Comparison of ENCODE assay signal across 21 cellular contexts in genomic region chr17:60646701-60647100, GRCh38. TPM values are rescaled to one million over a fixed set of nuclear protein-coding genes. Genes with fewer than 3 reads are reported as not detected.
DNase-seq lines count a peak whose midpoint lies in the region; ATAC-seq, FAIRE-seq and TF ChIP-seq lines count a peak whose summit lies in the region.
"Had no signal": no experiment of that assay in that cellular context is flagged by ENCODE, and none has a peak within 500 bp of the region (broad histone marks: within the 10 kb centered on the region; RNA-seq: fewer than 3 reads in every experiment).

No MANE protein-coding gene starts in this region.

- no peak for TF ChIP-seq POLR2A in K562 (conservative IDR thresholded peaks at IDR 0.05)

- no peak for DNase-seq in activated naive CD4-positive, alpha-beta T cell treated with anti-CD3 and anti-CD28 coated beads, Interleukin-2, amount 10 ng/mL, durations not matched to agents 7 days and 5 days
- DNase-seq in K562 (ENCODE audit: extremely low read depth in 1 of 4, low spot score in 3 of 4), result no peak
- DNase-seq in nephron progenitor cell, result no peak
- no peak for DNase-seq in activated CD8-positive, alpha-beta memory T cell treated with anti-CD3 and anti-CD28 coated beads, Interleukin-2, amount 10 ng/mL, durations not matched to agents 7 days and 5 days
- DNase-seq in T-cell, result no peak
- DNase-seq: AML-193; CD4-positive, alpha-beta T cell; COR-L47; HCEC 1CT; NCI-H1092; NCI-H1694 treated with DMSO at 0.1 percent for 48 hours; NCI-H524 treated with DMSO at 0.1 percent for 48 hours; NCI-H82; NK-92 treated with Interleukin-12 subunit alpha and Interleukin-12 subunit beta, amount 100 ng/mL, for 24 hours; PC-3 had no signal

- TF ChIP-seq RAD21 in K562 (CRISPR knock-in tag; conservative IDR thresholded peaks at IDR 0.05 in 1 of 2, IDR thresholded peaks at IDR 0.05 in 1 of 2), result no peak

- H3K36me3 ChIP-seq in K562 (ENCODE audit: control insufficient read depth, insufficient read depth, low read length), result peaks cover 30% of the 10 kb centered on the region; the same call in 2 of the 3 replicates

- peaks cover 17% of the 10 kb centered on the region for H3K36me3 Mint-ChIP-seq in activated naive CD4-positive, alpha-beta T cell treated with anti-CD3 and anti-CD28 coated beads, Interleukin-2, amount 50 U/mL, for 24 hours
- H3K36me3 Mint-ChIP-seq in activated naive CD4-positive, alpha-beta T cell treated with anti-CD3 and anti-CD28 coated beads, Interleukin-2, amount 10 ng/mL, durations not matched to agents 7 days and 5 days, result peaks cover 26% of the 10 kb centered on the region
- H3K36me3 Mint-ChIP-seq in nephron progenitor cell (ENCODE audit: low read depth) (peaks cover 38% of the 10 kb centered on the region), T-cell (peaks cover 31% of the 10 kb centered on the region)
- peaks cover 25% of the 10 kb centered on the region for H3K36me3 Mint-ChIP-seq in activated CD8-positive, alpha-beta memory T cell treated with anti-CD3 and anti-CD28 coated beads, Interleukin-2, amount 10 ng/mL, durations not matched to agents 7 days and 5 days

- no peak overlapping the region for H3K4me2 ChIP-seq in K562 (ENCODE audit: insufficient read depth, low read length)
- H3K4me2 ChIP-seq: BLaER1 treated with 17β-estradiol and CSF1 and Interleukin-3, amounts not matched to agents 10 nM and 100 nM had no signal

- POLR2A ChIA-PET in K562 (lab: Yijun Ruan, JAX), result interaction anchor here (1.0 to 1.1 kb wide), 2 partner anchors 14 to 390 kb away, joined by 3 read pairs; no protein-coding TSS in a partner anchor
- POLR2A ChIA-PET in T-cell (lab: Charles Lee), result no interaction called here

- H3K27me3 ChIP-seq in K562 (ENCODE audit: control insufficient read depth in 2 of 2, insufficient read depth in 2 of 2, low read length in 2 of 2), result no peaks in the 10 kb centered on the region
- H3K27me3 ChIP-seq: BLaER1 treated with 17β-estradiol and CSF1 and Interleukin-3, amounts not matched to agents 10 nM and 100 nM had no signal

- H3K4me3 Mint-ChIP-seq in activated naive CD4-positive, alpha-beta T cell treated with anti-CD3 and anti-CD28 coated beads, Interleukin-2, amount 50 U/mL, for 24 hours, result no peak overlapping the region
- no peak overlapping the region for H3K4me3 Mint-ChIP-seq in activated naive CD4-positive, alpha-beta T cell treated with anti-CD3 and anti-CD28 coated beads, Interleukin-2, amount 10 ng/mL, durations not matched to agents 7 days and 5 days
- H3K4me3 Mint-ChIP-seq in nephron progenitor cell (no peak overlapping the region), T-cell (no peak overlapping the region)
- no peak overlapping the region for H3K4me3 Mint-ChIP-seq in activated CD8-positive, alpha-beta memory T cell treated with anti-CD3 and anti-CD28 coated beads, Interleukin-2, amount 10 ng/mL, durations not matched to agents 7 days and 5 days
- H3K4me3 Mint-ChIP-seq: CD4-positive, alpha-beta T cell; IgD-negative memory B cell had no signal

- H3K9me1 ChIP-seq in K562 (ENCODE audit: control insufficient read depth, insufficient read depth, low read length), result no peaks in the 10 kb centered on the region

- ATAC-seq in K562 (no peak), HG03175 (IDR thresholded peaks at IDR 0.05; ENCODE audit: unreplicated experiment) (no peak), GM21526 (IDR thresholded peaks at IDR 0.05; ENCODE audit: low FRiP score, unreplicated experiment) (no peak), T-cell (replicated peaks in 1 of 4) (no peak)
- no peak for ATAC-seq in activated CD8-positive, alpha-beta memory T cell treated with anti-CD3 and anti-CD28 coated beads, Interleukin-2, amount 10 ng/mL, durations not matched to agents 7 days and 5 days
- ATAC-seq: PC-3 had no signal

- no peak overlapping the region for H3K9ac ChIP-seq in K562 (ENCODE audit: insufficient read depth in 1 of 2, low read depth in 2 of 2, low read length in 2 of 2)

- no peak for TF ChIP-seq EP300 in K562 (IDR thresholded peaks at IDR 0.05; ENCODE audit: low read length)

- BruUV-seq in K562 (replicated peaks; lab: Mats Ljungman, UMichigan), result no TSS peak

- in situ Hi-C loops in K562 (cut with MboI), result loop anchor here (10.0 kb wide), 1 partner anchor 542 kb away; no protein-coding TSS in a partner anchor

- WGBS in K562 (ENCODE audit: insufficient coverage, low coverage, missing lambda C conversion rate), result 73% methylated on average over 3 of the region's 3 CpGs

- H3K9me3 ChIP-seq in K562 (replicated peaks; ENCODE audit: control insufficient read depth, insufficient read depth, low read depth, low read length), result no peaks in the 10 kb centered on the region
- H3K9me3 ChIP-seq: BLaER1 treated with 17β-estradiol and CSF1 and Interleukin-3, amounts not matched to agents 10 nM and 100 nM had no signal

- peaks cover 7% of the 10 kb centered on the region; the same call in 2 of the 3 replicates for H3K79me2 ChIP-seq in K562 (ENCODE audit: control insufficient read depth, insufficient read depth, low read length)

- H3K27ac Mint-ChIP-seq in activated naive CD4-positive, alpha-beta T cell treated with anti-CD3 and anti-CD28 coated beads, Interleukin-2, amount 50 U/mL, for 24 hours, result peak overlapping the region; percentile 59
- H3K27ac Mint-ChIP-seq in activated naive CD4-positive, alpha-beta T cell treated with anti-CD3 and anti-CD28 coated beads, Interleukin-2, amount 10 ng/mL, durations not matched to agents 7 days and 5 days, result no peak overlapping the region
- H3K27ac Mint-ChIP-seq in nephron progenitor cell (peak overlapping the region; percentile 51), T-cell (no peak overlapping the region)
- H3K27ac Mint-ChIP-seq in activated CD8-positive, alpha-beta memory T cell treated with anti-CD3 and anti-CD28 coated beads, Interleukin-2, amount 10 ng/mL, durations not matched to agents 7 days and 5 days, result no peak overlapping the region
- H3K27ac Mint-ChIP-seq: CD4-positive, alpha-beta T cell; IgD-negative memory B cell had no signal

- TF ChIP-seq CTCF in K562 (IDR thresholded peaks at IDR 0.05 in 2 of 3, conservative IDR thresholded peaks at IDR 0.05 in 1 of 3; ENCODE audit: insufficient read depth in 2 of 3, low read depth in 1 of 3, low read length in 3 of 3) (no peak), nephron progenitor cell (IDR thresholded peaks at IDR 0.05) (no peak)

- FAIRE-seq in K562 (lab: Jason Lieb, UNC), result no peak
- FAIRE-seq: H1 had no signal

- CTCF ChIA-PET in activated naive CD4-positive, alpha-beta T cell treated with anti-CD3 and anti-CD28 coated beads, Interleukin-2, amount 10 ng/mL, durations not matched to agents 7 days and 5 days (lab: Charles Lee), result no interaction called here
- CTCF ChIA-PET in K562 (lab: Yijun Ruan, JAX; ENCODE audit: low intra/inter-chr PET ratio), result no interaction called here
- CTCF ChIA-PET in activated CD8-positive, alpha-beta memory T cell treated with anti-CD3 and anti-CD28 coated beads, Interleukin-2, amount 10 ng/mL, durations not matched to agents 7 days and 5 days (lab: Charles Lee), result interaction anchor here (1.1 to 1.2 kb wide), 3 partner anchors 9 to 415 kb away, joined by 3 read pairs; no protein-coding TSS in a partner anchor
- CTCF ChIA-PET in T-cell (lab: Charles Lee), result no interaction called here

- H3K4me3 ChIP-seq in K562, result no peak overlapping the region
- H3K4me3 ChIP-seq: BLaER1 treated with 17β-estradiol and CSF1 and Interleukin-3, amounts not matched to agents 10 nM and 100 nM had no signal

- no peak overlapping the region for H2AFZ ChIP-seq in K562 (ENCODE audit: low read depth, low read length)

- intact Hi-C loops in K562 (cut with micrococcal nuclease), result no loop called here

- peaks cover 16% of the 10 kb centered on the region for H3K4me1 Mint-ChIP-seq in activated naive CD4-positive, alpha-beta T cell treated with anti-CD3 and anti-CD28 coated beads, Interleukin-2, amount 50 U/mL, for 24 hours
- H3K4me1 Mint-ChIP-seq in activated naive CD4-positive, alpha-beta T cell treated with anti-CD3 and anti-CD28 coated beads, Interleukin-2, amount 10 ng/mL, durations not matched to agents 7 days and 5 days, result peaks cover 7% of the 10 kb centered on the region
- H3K4me1 Mint-ChIP-seq in nephron progenitor cell (peaks cover 4% of the 10 kb centered on the region), T-cell (peaks cover 18 to 27% (median 19%) of the 10 kb centered on the region in 3 donors)
- peaks cover 6% of the 10 kb centered on the region for H3K4me1 Mint-ChIP-seq in activated CD8-positive, alpha-beta memory T cell treated with anti-CD3 and anti-CD28 coated beads, Interleukin-2, amount 10 ng/mL, durations not matched to agents 7 days and 5 days

- no peaks in the 10 kb centered on the region for H4K20me1 ChIP-seq in K562 (replicated peaks; ENCODE audit: control insufficient read depth, insufficient read depth, low read length)

- H3K9me3 Mint-ChIP-seq in activated naive CD4-positive, alpha-beta T cell treated with anti-CD3 and anti-CD28 coated beads, Interleukin-2, amount 50 U/mL, for 24 hours, result no peaks in the 10 kb centered on the region
- no peaks in the 10 kb centered on the region for H3K9me3 Mint-ChIP-seq in activated naive CD4-positive, alpha-beta T cell treated with anti-CD3 and anti-CD28 coated beads, Interleukin-2, amount 10 ng/mL, durations not matched to agents 7 days and 5 days
- no peaks in the 10 kb centered on the region for H3K9me3 Mint-ChIP-seq in nephron progenitor cell
- H3K9me3 Mint-ChIP-seq in activated CD8-positive, alpha-beta memory T cell treated with anti-CD3 and anti-CD28 coated beads, Interleukin-2, amount 10 ng/mL, durations not matched to agents 7 days and 5 days (ENCODE audit: low read depth), result no peaks in the 10 kb centered on the region
- no peaks in the 10 kb centered on the region for H3K9me3 Mint-ChIP-seq in T-cell
- H3K9me3 Mint-ChIP-seq: CD4-positive, alpha-beta T cell; IgD-negative memory B cell had no signal

- H3K27me3 Mint-ChIP-seq in activated naive CD4-positive, alpha-beta T cell treated with anti-CD3 and anti-CD28 coated beads, Interleukin-2, amount 50 U/mL, for 24 hours, result no peaks in the 10 kb centered on the region
- no peaks in the 10 kb centered on the region for H3K27me3 Mint-ChIP-seq in activated naive CD4-positive, alpha-beta T cell treated with anti-CD3 and anti-CD28 coated beads, Interleukin-2, amount 10 ng/mL, durations not matched to agents 7 days and 5 days
- H3K27me3 Mint-ChIP-seq in nephron progenitor cell (ENCODE audit: low read depth, poor library complexity), result no peaks in the 10 kb centered on the region
- no peaks in the 10 kb centered on the region for H3K27me3 Mint-ChIP-seq in activated CD8-positive, alpha-beta memory T cell treated with anti-CD3 and anti-CD28 coated beads, Interleukin-2, amount 10 ng/mL, durations not matched to agents 7 days and 5 days
- H3K27me3 Mint-ChIP-seq in T-cell, result no peaks in the 10 kb centered on the region
- H3K27me3 Mint-ChIP-seq: CD4-positive, alpha-beta T cell; IgD-negative memory B cell had no signal

- H3K4me1 ChIP-seq in K562 (replicated peaks in 1 of 2; ENCODE audit: control insufficient read depth in 2 of 2, insufficient read depth in 2 of 2, low read length in 2 of 2), result no peaks in the 10 kb centered on the region

- no peak overlapping the region for H3K27ac ChIP-seq in K562 (ENCODE audit: extremely low read depth, low read depth, low read length)

RNA-seq across cellular contexts. Expression of gene BCAS3, which starts 30.9 kb away (rescaled TPM):
- 73.8 and 85.5 TPM in 2 replicates for total RNA-seq in K562 (2011; cell fraction: chromatin; rRNA removed; ENCODE audit: low replicate concordance)
- 37.0 and 52.4 TPM in 2 replicates for total RNA-seq in K562 (2011; cell fraction: nucleolus; rRNA removed)
- total RNA-seq in K562 (2011; cell fraction: nucleoplasm; rRNA removed), result 56.4 and 75.6 TPM in 2 replicates
- 3.6 and 5.2 TPM in 2 replicates for total RNA-seq in K562 (2014; rRNA removed)
- total RNA-seq in K562 (2014; rRNA removed; fragmentation: Illumina TruSeq; extraction: Trizol), result 5.1 and 5.5 TPM in 2 replicates
- 3.5 and 3.6 TPM in 2 replicates for total RNA-seq in K562 (2015; rRNA removed; fragmentation: Illumina TruSeq; extraction: Trizol)
- 3.0 and 5.0 TPM in 2 replicates for total RNA-seq in K562 (2021)
- 5.3 and 6.3 TPM in 2 replicates for polyA plus RNA-seq in K562 (2011; rRNA removed)
- 3.3 and 3.4 TPM in 2 replicates for polyA plus RNA-seq in K562 (2011; cell fraction: cytosol; rRNA removed)
- 13.0 and 13.6 TPM in 2 replicates for polyA plus RNA-seq in K562 (2011; cell fraction: nucleus; rRNA removed)
- polyA plus RNA-seq in K562 (2012), result 2.8 and 12.7 TPM in 2 replicates
- polyA plus RNA-seq in K562 (2014; fragmentation: Illumina TruSeq; extraction: Trizol), result 2.2 and 2.5 TPM in 2 replicates
- 1 to 10 TPM; 1.9 to 2.3 TPM for polyA plus RNA-seq in K562 (2014; fragmentation: Nextera tagmentation; extraction: Ambion mirVana)
- polyA plus RNA-seq in K562 (2014; rRNA removed), result 2.2 and 3.0 TPM in 2 replicates
- polyA minus RNA-seq in K562 (2011; rRNA and poly(A)+ RNA removed), result 25.2 and 25.5 TPM in 2 replicates
- polyA minus RNA-seq in K562 (2011; cell fraction: cytosol; rRNA and poly(A)+ RNA removed), result 3.8 and 8.0 TPM in 2 replicates
- 27.1 and 38.0 TPM in 2 replicates for polyA minus RNA-seq in K562 (2011; cell fraction: nucleus; rRNA and poly(A)+ RNA removed)
- 10 to 100 TPM; 13.7 to 25.8 TPM for total RNA-seq in activated CD8-positive, alpha-beta memory T cell treated with anti-CD3 and anti-CD28 coated beads, Interleukin-2, amount 10 ng/mL, durations not matched to agents 7 days and 5 days
- 10 to 100 TPM; 33.8 to 57.8 (median 38.1) TPM for total RNA-seq in T-cell

RNA-seq across cellular contexts. Expression of gene PPM1D, which starts 46.7 kb away (rescaled TPM):
- total RNA-seq in K562 (2011; cell fraction: chromatin; rRNA removed; ENCODE audit: low replicate concordance), result 6.7 and 7.6 TPM in 2 replicates
- 3.9 and 4.3 TPM in 2 replicates for total RNA-seq in K562 (2011; cell fraction: nucleolus; rRNA removed)
- total RNA-seq in K562 (2011; cell fraction: nucleoplasm; rRNA removed), result 4.7 and 5.0 TPM in 2 replicates
- total RNA-seq in K562 (2014; rRNA removed) (7.4 and 9.0 TPM in 2 replicates), K562 (2014; rRNA removed; fragmentation: Illumina TruSeq; extraction: Trizol) (12.6 and 14.6 TPM in 2 replicates), K562 (2015; rRNA removed; fragmentation: Illumina TruSeq; extraction: Trizol) (11.9 and 13.0 TPM in 2 replicates), K562 (2021) (17.6 and 19.0 TPM in 2 replicates), T-cell (10 to 100 TPM; 17.0 to 22.5 (median 19.6) TPM)
- polyA plus RNA-seq in K562 (2011; rRNA removed) (5.7 and 7.0 TPM in 2 replicates), K562 (2014; fragmentation: Illumina TruSeq; extraction: Trizol) (10.6 and 14.0 TPM in 2 replicates), K562 (2014; fragmentation: Nextera tagmentation; extraction: Ambion mirVana) (1 to 10 TPM; 2.1 to 2.7 TPM), K562 (2014; rRNA removed) (6.2 and 7.8 TPM in 2 replicates)
- 4.3 and 5.6 TPM in 2 replicates for polyA plus RNA-seq in K562 (2011; cell fraction: cytosol; rRNA removed)
- polyA plus RNA-seq in K562 (2011; cell fraction: nucleus; rRNA removed), result 3.7 and 3.9 TPM in 2 replicates
- polyA plus RNA-seq in K562 (2012), result 6.6 and 7.9 TPM in 2 replicates
- polyA minus RNA-seq in K562 (2011; rRNA and poly(A)+ RNA removed), result 14.7 and 16.9 TPM in 2 replicates
- polyA minus RNA-seq in K562 (2011; cell fraction: cytosol; rRNA and poly(A)+ RNA removed), result 4.9 and 5.4 TPM in 2 replicates
- 3.5 and 5.7 TPM in 2 replicates for polyA minus RNA-seq in K562 (2011; cell fraction: nucleus; rRNA and poly(A)+ RNA removed)
- 10 to 100 TPM; 20.3 to 22.6 TPM for total RNA-seq in activated CD8-positive, alpha-beta memory T cell treated with anti-CD3 and anti-CD28 coated beads, Interleukin-2, amount 10 ng/mL, durations not matched to agents 7 days and 5 days

Comparison
In these comparisons a context has a peak if more than half of its experiments do, and no peak if none do; other contexts are left out.
1. H3K27ac Mint-ChIP-seq: peak in activated naive CD4-positive, alpha-beta T cell treated with anti-CD3 and anti-CD28 coated beads, Interleukin-2, amount 50 U/mL, for 24 hours (single experiment) and nephron progenitor cell (single experiment); none in activated naive CD4-positive, alpha-beta T cell treated with anti-CD3 and anti-CD28 coated beads, Interleukin-2, amount 10 ng/mL, durations not matched to agents 7 days and 5 days (single experiment), activated CD8-positive, alpha-beta memory T cell treated with anti-CD3 and anti-CD28 coated beads, Interleukin-2, amount 10 ng/mL, durations not matched to agents 7 days and 5 days (single experiment) and T-cell (0 of 2).